Comparison of ENCODE assay signal across 8 cellular contexts in the genomic region with DNA sequence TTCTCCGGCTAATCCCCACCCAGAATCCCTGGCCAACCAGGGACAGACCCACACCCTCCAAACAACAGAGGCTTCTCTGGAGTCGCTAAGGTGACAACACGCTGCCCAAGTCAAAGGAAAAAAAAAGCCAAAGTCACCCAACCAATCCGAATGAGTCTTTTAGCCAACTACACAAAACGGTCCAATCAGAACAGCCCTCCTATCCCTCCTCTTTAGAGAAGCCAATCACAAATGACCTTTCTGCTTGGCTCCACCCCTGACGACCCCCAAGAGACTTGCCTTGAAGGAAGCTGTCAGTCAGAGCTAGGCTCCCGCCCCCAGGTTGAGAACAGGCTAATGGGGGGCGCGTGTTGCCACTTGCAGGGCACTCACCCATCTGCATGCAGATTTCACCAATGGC. TPM values are rescaled to one million over a fixed set of nuclear protein-coding genes. Genes with fewer than 3 reads are reported as not detected.
DNase-seq lines count a peak whose midpoint lies in the region; ATAC-seq, FAIRE-seq and TF ChIP-seq lines count a peak whose summit lies in the region.

No MANE protein-coding gene starts in this region.

- H3K27me3 Mint-ChIP-seq in stimulated activated naive B cell treated with anti-CD40 and anti-IgM and Interleukin-4, amounts not matched to agents 10 μg/mL and 1 μg/mL and 100 μg/mL, for 72 hours, result no peaks in the 10 kb centered on the region
- peaks cover 0 to 1% (median 1%) of the 10 kb centered on the region in 3 donors for H3K27me3 Mint-ChIP-seq in immature natural killer cell (ENCODE audit: low read depth in 3 of 3)

- no peaks in the 10 kb centered on the region for H3K9me3 Mint-ChIP-seq in activated naive CD4-positive, alpha-beta T cell treated with anti-CD3 and anti-CD28 coated beads, Interleukin-2, amount 50 U/mL, for 72 hours
- H3K9me3 Mint-ChIP-seq in stimulated activated naive B cell treated with anti-CD40 and anti-IgM and Interleukin-4, amounts not matched to agents 10 μg/mL and 1 μg/mL and 100 μg/mL, for 72 hours, result no peaks in the 10 kb centered on the region
- H3K9me3 Mint-ChIP-seq in immature natural killer cell, result no peaks in the 10 kb centered on the region

- H3K27me3 ChIP-seq in bronchial epithelial cell (ENCODE audit: control insufficient read depth, insufficient read depth, low read length), result no peaks in the 10 kb centered on the region

- peak; percentile 18 to 69 for ATAC-seq in activated naive CD4-positive, alpha-beta T cell treated with anti-CD3 and anti-CD28 coated beads, Interleukin-2, amount 50 U/mL, for 72 hours
- ATAC-seq in stimulated activated naive B cell treated with anti-CD40 and anti-IgM and Interleukin-4, amounts not matched to agents 10 μg/mL and 1 μg/mL and 100 μg/mL, for 72 hours (replicated peaks), result peak; percentile 75 to 77
- no peak for ATAC-seq in GM21515 (IDR thresholded peaks at IDR 0.05; ENCODE audit: unreplicated experiment)

- DNase-seq in activated naive CD4-positive, alpha-beta T cell treated with anti-CD3 and anti-CD28 coated beads, Interleukin-2, amount 50 U/mL, for 72 hours (ENCODE audit: low spot score in 2 of 2), result peak in 1 of 2 donors; percentile 30
- DNase-seq in activated naive CD4-positive, alpha-beta T cell treated with Interleukin-2 at 50 U/mL for 16 hours, result no peak
- DNase-seq in NCI-H2196 (lab: John Stamatoyannopoulos, UW; ENCODE audit: unreplicated experiment) (peak; percentile 45), bronchial epithelial cell (ENCODE audit: low read depth) (no peak), dedifferentiated amniotic fluid mesenchymal stem cell (ENCODE audit: extremely low spot score) (no peak), immature natural killer cell (no peak)
- no peak for DNase-seq in stimulated activated naive B cell treated with anti-CD40 and anti-IgM and Interleukin-4, amounts not matched to agents 10 μg/mL and 1 μg/mL and 100 μg/mL, for 72 hours

- no peak for TF ChIP-seq CTCF in bronchial epithelial cell (IDR thresholded peaks at IDR 0.05; ENCODE audit: insufficient read depth, low read length, severe bottlenecking)

- H3K36me3 ChIP-seq in bronchial epithelial cell (ENCODE audit: control insufficient read depth, insufficient read depth, low read length), result peaks cover 37% of the 10 kb centered on the region

- no peak overlapping the region for H3K4me3 Mint-ChIP-seq in stimulated activated naive B cell treated with anti-CD40 and anti-IgM and Interleukin-4, amounts not matched to agents 10 μg/mL and 1 μg/mL and 100 μg/mL, for 72 hours
- H3K4me3 Mint-ChIP-seq in immature natural killer cell, result no peak overlapping the region

- FAIRE-seq in bronchial epithelial cell (lab: Jason Lieb, UNC), result peak; percentile 70

- H3K4me1 Mint-ChIP-seq in stimulated activated naive B cell treated with anti-CD40 and anti-IgM and Interleukin-4, amounts not matched to agents 10 μg/mL and 1 μg/mL and 100 μg/mL, for 72 hours, result peaks cover 4 to 9% of the 10 kb centered on the region in 2 donors
- H3K4me1 Mint-ChIP-seq in immature natural killer cell, result peaks cover 2 to 4% of the 10 kb centered on the region in 2 donors

- peaks cover 3 to 8% of the 10 kb centered on the region in 2 donors for H3K36me3 Mint-ChIP-seq in activated naive CD4-positive, alpha-beta T cell treated with anti-CD3 and anti-CD28 coated beads, Interleukin-2, amount 50 U/mL, for 72 hours
- peaks cover 43 to 51% of the 10 kb centered on the region in 2 donors for H3K36me3 Mint-ChIP-seq in stimulated activated naive B cell treated with anti-CD40 and anti-IgM and Interleukin-4, amounts not matched to agents 10 μg/mL and 1 μg/mL and 100 μg/mL, for 72 hours
- H3K36me3 Mint-ChIP-seq in immature natural killer cell, result peaks cover 4 to 22% (median 7%) of the 10 kb centered on the region in 3 donors

- no peak overlapping the region for H3K4me3 ChIP-seq in bronchial epithelial cell (ENCODE audit: low read depth, low read length)

- peak overlapping the region in 1 of 2 donors; percentile 32 for H3K27ac Mint-ChIP-seq in activated naive CD4-positive, alpha-beta T cell treated with anti-CD3 and anti-CD28 coated beads, Interleukin-2, amount 50 U/mL, for 72 hours
- H3K27ac Mint-ChIP-seq in stimulated activated naive B cell treated with anti-CD40 and anti-IgM and Interleukin-4, amounts not matched to agents 10 μg/mL and 1 μg/mL and 100 μg/mL, for 72 hours, result peak overlapping the region; percentile 69
- no peak overlapping the region for H3K27ac Mint-ChIP-seq in immature natural killer cell

RNA-seq across cellular contexts. Expression of a gene that starts 6.6 kb away (rescaled TPM):
- total RNA-seq in activated naive CD4-positive, alpha-beta T cell treated with anti-CD3 and anti-CD28 coated beads, Interleukin-2, amount 50 U/mL, for 72 hours, result 1 to 10 TPM; 7.1 to 9.5 TPM
- total RNA-seq in bronchial epithelial cell, result 5.4 and 6.1 TPM in 2 replicates
- 1 to 10 TPM; 6.4 to 8.2 (median 8.0) TPM for polyA plus RNA-seq in immature natural killer cell

RNA-seq across cellular contexts. Expression of a gene that starts 15.3 kb away (rescaled TPM):
- total RNA-seq in activated naive CD4-positive, alpha-beta T cell treated with anti-CD3 and anti-CD28 coated beads, Interleukin-2, amount 50 U/mL, for 72 hours, result not detected
- not detected in 2 replicates for total RNA-seq in bronchial epithelial cell
- not detected for polyA plus RNA-seq in immature natural killer cell

RNA-seq across cellular contexts. Expression of a gene that starts 20.7 kb away (rescaled TPM):
- total RNA-seq in activated naive CD4-positive, alpha-beta T cell treated with anti-CD3 and anti-CD28 coated beads, Interleukin-2, amount 50 U/mL, for 72 hours, result 100 to 1,000 TPM in 1 of 2 donors, 10 to 100 TPM in 1; 89.6 to 100 TPM
- 16.8 and 28.0 TPM in 2 replicates for total RNA-seq in bronchial epithelial cell
- polyA plus RNA-seq in immature natural killer cell, result 1 to 10 TPM in 1 of 3 donors, under 1 TPM in 2; 0.46 to 4.0 (median 0.98) TPM

RNA-seq across cellular contexts. Expression of a gene that starts 21.4 kb away (rescaled TPM):
- 100 to 1,000 TPM; 148 to 193 TPM for total RNA-seq in activated naive CD4-positive, alpha-beta T cell treated with anti-CD3 and anti-CD28 coated beads, Interleukin-2, amount 50 U/mL, for 72 hours
- 47.4 and 94.5 TPM in 2 replicates for total RNA-seq in bronchial epithelial cell
- polyA plus RNA-seq in immature natural killer cell, result 10 to 100 TPM; 70.8 to 76.0 (median 74.4) TPM

RNA-seq across cellular contexts. Expression of a gene that starts 31.4 kb away (rescaled TPM):
- 100 to 1,000 TPM; 122 to 167 TPM for total RNA-seq in activated naive CD4-positive, alpha-beta T cell treated with anti-CD3 and anti-CD28 coated beads, Interleukin-2, amount 50 U/mL, for 72 hours
- 177 and 201 TPM in 2 replicates for total RNA-seq in bronchial epithelial cell
- polyA plus RNA-seq in immature natural killer cell, result 100 to 1,000 TPM; 183 to 301 (median 283) TPM
